In the genomic region with DNA sequence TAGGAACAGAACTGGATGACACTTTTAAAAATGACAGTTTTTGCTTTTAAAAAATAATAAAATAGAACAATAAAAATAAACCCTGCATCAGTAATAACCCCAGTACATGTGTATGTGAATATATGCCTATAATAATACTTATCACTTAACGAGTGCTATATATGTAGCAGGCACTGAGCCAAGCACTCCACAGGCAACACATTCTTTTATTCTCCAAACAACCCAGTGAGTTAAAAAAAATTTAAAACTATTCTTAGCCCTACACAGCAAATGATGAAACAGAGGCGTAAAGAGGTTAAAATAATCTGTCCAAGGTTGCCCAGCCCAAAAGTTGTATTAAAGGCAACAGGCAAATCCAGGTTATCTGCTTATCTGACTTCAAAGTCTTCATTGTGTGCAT, we compare ENCODE assay signal across 15 cellular contexts.
DNase-seq lines count a peak whose midpoint lies in the region; ATAC-seq and TF ChIP-seq lines count a peak whose summit lies in the region.
"Had no signal": no experiment of that assay in that cellular context is flagged by ENCODE, and none has a peak within 500 bp of the region (broad histone marks: within the 10 kb centered on the region; RNA-seq: fewer than 3 reads in every experiment).

No MANE protein-coding gene starts in this region.

- peak; percentile 2 for DNase-seq in NCI-H1105 treated with DMSO at 0.1 percent for 48 hours (lab: John Stamatoyannopoulos, UW)
- no peak for DNase-seq in NCI-H1105 (lab: John Stamatoyannopoulos, UW)
- no peak for DNase-seq in MM.1S
- DNase-seq in astrocyte of the hippocampus (ENCODE audit: low read depth, low spot score) = peak; percentile 25
- DNase-seq in fibroblast of the aortic adventitia (ENCODE audit: low read depth) = peak; percentile 15
- DNase-seq in activated T-helper 1 cell treated with anti-CD3 and anti-CD28 coated beads, Interleukin-12 subunit alpha, Interleukin-12 subunit beta, Interleukin-2, Interleukin-4 antibody, amounts not matched to agents 30 ng/mL and 10 ng/mL and 1 ng/mL, durations not matched to agents 14 hours and 24 hours and 36 hours (ENCODE audit: low spot score) = no peak
- no peak for DNase-seq in sciatic nerve (ENCODE audit: low spot score)
- DNase-seq in NCI-H1930 (lab: John Stamatoyannopoulos, UW) = no peak
- DNase-seq: Caco-2; CD8-positive, alpha-beta memory T cell; GF-D8; HCEC 1CT; HFFc6 had no signal

- H3K27ac ChIP-seq in MM.1S (ENCODE audit: low read length) = peak overlapping the region; percentile 70; the same call in 1 of the 2 replicates
- H3K27ac ChIP-seq: 22Rv1 had no signal

- H3K27me3 Mint-ChIP-seq in activated T-helper 1 cell treated with anti-CD3 and anti-CD28 coated beads, Interleukin-12 subunit alpha, Interleukin-12 subunit beta, Interleukin-2, Interleukin-4 antibody, amounts not matched to agents 30 ng/mL and 10 ng/mL and 1 ng/mL, durations not matched to agents 14 hours and 24 hours and 36 hours (ENCODE audit: insufficient read depth) = peaks cover 1% of the 10 kb centered on the region

- H3K9ac ChIP-seq in MM.1S (ENCODE audit: low read length) = no peak overlapping the region

- H3F3A ChIP-seq in MM.1S (ENCODE audit: insufficient read depth, low read length) = peaks cover 15% of the 10 kb centered on the region

- no peak overlapping the region for H3K4me2 ChIP-seq in MM.1S (ENCODE audit: low read depth, low read length)

- H3K4me3 ChIP-seq in MM.1S (ENCODE audit: low read length) = no peak overlapping the region
- no peak overlapping the region for H3K4me3 ChIP-seq in fibroblast of the aortic adventitia (ENCODE audit: low read depth, low read length)

- H3K9me2 ChIP-seq in MM.1S (replicated peaks; ENCODE audit: insufficient read depth, low read length) = no peaks in the 10 kb centered on the region

- no peak overlapping the region for H3K27ac Mint-ChIP-seq in activated T-helper 1 cell treated with anti-CD3 and anti-CD28 coated beads, Interleukin-12 subunit alpha, Interleukin-12 subunit beta, Interleukin-2, Interleukin-4 antibody, amounts not matched to agents 30 ng/mL and 10 ng/mL and 1 ng/mL, durations not matched to agents 14 hours and 24 hours and 36 hours
- H3K27ac Mint-ChIP-seq: CD8-positive, alpha-beta memory T cell; HFFc6 had no signal

- intact Hi-C loops in activated T-helper 1 cell treated with anti-CD3 and anti-CD28 coated beads, Interleukin-12 subunit alpha, Interleukin-12 subunit beta, Interleukin-2, Interleukin-4 antibody, amounts not matched to agents 30 ng/mL and 10 ng/mL and 1 ng/mL, durations not matched to agents 14 hours and 24 hours and 36 hours (cut with micrococcal nuclease) = no loop called here
- intact Hi-C loops in sciatic nerve (cut with DNase I) = no loop called here

- TF ChIP-seq CTCF in MM.1S (IDR thresholded peaks at IDR 0.05; ENCODE audit: low read length) (no peak), fibroblast of the aortic adventitia (IDR thresholded peaks at IDR 0.05; ENCODE audit: insufficient read depth, low read length) (no peak)

- no peak for ATAC-seq in sciatic nerve

- no peak overlapping the region for H3K4me3 Mint-ChIP-seq in activated T-helper 1 cell treated with anti-CD3 and anti-CD28 coated beads, Interleukin-12 subunit alpha, Interleukin-12 subunit beta, Interleukin-2, Interleukin-4 antibody, amounts not matched to agents 30 ng/mL and 10 ng/mL and 1 ng/mL, durations not matched to agents 14 hours and 24 hours and 36 hours
- H3K4me3 Mint-ChIP-seq: CD14-positive monocyte; CD8-positive, alpha-beta memory T cell; HFFc6 had no signal

- H4K20me1 ChIP-seq in MM.1S (ENCODE audit: insufficient read depth, low read length) = no peaks in the 10 kb centered on the region

- H3K4me1 Mint-ChIP-seq in activated T-helper 1 cell treated with anti-CD3 and anti-CD28 coated beads, Interleukin-12 subunit alpha, Interleukin-12 subunit beta, Interleukin-2, Interleukin-4 antibody, amounts not matched to agents 30 ng/mL and 10 ng/mL and 1 ng/mL, durations not matched to agents 14 hours and 24 hours and 36 hours (ENCODE audit: low read depth) = no peaks in the 10 kb centered on the region
- H3K4me1 Mint-ChIP-seq: CD14-positive monocyte; CD8-positive, alpha-beta memory T cell had no signal

- H3K36me3 ChIP-seq in MM.1S (replicated peaks; ENCODE audit: insufficient read depth, low read length) = no peaks in the 10 kb centered on the region

- H3K4me1 ChIP-seq in MM.1S (ENCODE audit: low read length) = peaks cover 16% of the 10 kb centered on the region
- H3K4me1 ChIP-seq: Caco-2 had no signal

- H3K27me3 ChIP-seq in MM.1S (replicated peaks; ENCODE audit: insufficient read depth, low read length) = no peaks in the 10 kb centered on the region

- no peak overlapping the region for H2AFZ ChIP-seq in MM.1S (ENCODE audit: low read length)

- no peaks in the 10 kb centered on the region for H3K9me3 Mint-ChIP-seq in activated T-helper 1 cell treated with anti-CD3 and anti-CD28 coated beads, Interleukin-12 subunit alpha, Interleukin-12 subunit beta, Interleukin-2, Interleukin-4 antibody, amounts not matched to agents 30 ng/mL and 10 ng/mL and 1 ng/mL, durations not matched to agents 14 hours and 24 hours and 36 hours
- H3K9me3 Mint-ChIP-seq: CD14-positive monocyte, HFFc6 had no signal

- H3K9me3 ChIP-seq in MM.1S (replicated peaks; ENCODE audit: insufficient read depth, low read length) = no peaks in the 10 kb centered on the region
- H3K9me3 ChIP-seq: Caco-2 had no signal

- no peaks in the 10 kb centered on the region for H3K79me2 ChIP-seq in MM.1S (ENCODE audit: low read length)

- H3K36me3 Mint-ChIP-seq in activated T-helper 1 cell treated with anti-CD3 and anti-CD28 coated beads, Interleukin-12 subunit alpha, Interleukin-12 subunit beta, Interleukin-2, Interleukin-4 antibody, amounts not matched to agents 30 ng/mL and 10 ng/mL and 1 ng/mL, durations not matched to agents 14 hours and 24 hours and 36 hours (ENCODE audit: low read depth) = no peaks in the 10 kb centered on the region
- H3K36me3 Mint-ChIP-seq: CD14-positive monocyte; CD8-positive, alpha-beta memory T cell had no signal

Comparison
In these comparisons a context has a peak if more than half of its experiments do, and no peak if none do; other contexts are left out.
1. DNase-seq: peak in NCI-H1105 treated with DMSO at 0.1 percent for 48 hours (single experiment), astrocyte of the hippocampus (single experiment) and fibroblast of the aortic adventitia (single experiment); none in NCI-H1105 (single experiment), MM.1S (single experiment), activated T-helper 1 cell treated with anti-CD3 and anti-CD28 coated beads, Interleukin-12 subunit alpha, Interleukin-12 subunit beta, Interleukin-2, Interleukin-4 antibody, amounts not matched to agents 30 ng/mL and 10 ng/mL and 1 ng/mL, durations not matched to agents 14 hours and 24 hours and 36 hours (single experiment), sciatic nerve (single experiment) and NCI-H1930 (0 of 2).